In genomic region chr14:41566864-41567263, GRCh38 we compare ENCODE assay signal across 2 cellular contexts. TPM values are rescaled to one million over a fixed set of nuclear protein-coding genes. Genes with fewer than 3 reads are reported as not detected.
"Had no signal": no experiment of that assay in that cellular context is flagged by ENCODE, and none has a peak within 500 bp of the region (broad histone marks: within the 10 kb centered on the region; RNA-seq: fewer than 3 reads in every experiment).

No MANE protein-coding gene starts in this region.

RNA-seq across cellular contexts. Expression of gene LRFN5, which starts 39.8 kb away (rescaled TPM):
- total RNA-seq: HT-29 had no signal
- polyA plus RNA-seq: IgD-negative memory B cell had no signal
